In the genomic region with DNA sequence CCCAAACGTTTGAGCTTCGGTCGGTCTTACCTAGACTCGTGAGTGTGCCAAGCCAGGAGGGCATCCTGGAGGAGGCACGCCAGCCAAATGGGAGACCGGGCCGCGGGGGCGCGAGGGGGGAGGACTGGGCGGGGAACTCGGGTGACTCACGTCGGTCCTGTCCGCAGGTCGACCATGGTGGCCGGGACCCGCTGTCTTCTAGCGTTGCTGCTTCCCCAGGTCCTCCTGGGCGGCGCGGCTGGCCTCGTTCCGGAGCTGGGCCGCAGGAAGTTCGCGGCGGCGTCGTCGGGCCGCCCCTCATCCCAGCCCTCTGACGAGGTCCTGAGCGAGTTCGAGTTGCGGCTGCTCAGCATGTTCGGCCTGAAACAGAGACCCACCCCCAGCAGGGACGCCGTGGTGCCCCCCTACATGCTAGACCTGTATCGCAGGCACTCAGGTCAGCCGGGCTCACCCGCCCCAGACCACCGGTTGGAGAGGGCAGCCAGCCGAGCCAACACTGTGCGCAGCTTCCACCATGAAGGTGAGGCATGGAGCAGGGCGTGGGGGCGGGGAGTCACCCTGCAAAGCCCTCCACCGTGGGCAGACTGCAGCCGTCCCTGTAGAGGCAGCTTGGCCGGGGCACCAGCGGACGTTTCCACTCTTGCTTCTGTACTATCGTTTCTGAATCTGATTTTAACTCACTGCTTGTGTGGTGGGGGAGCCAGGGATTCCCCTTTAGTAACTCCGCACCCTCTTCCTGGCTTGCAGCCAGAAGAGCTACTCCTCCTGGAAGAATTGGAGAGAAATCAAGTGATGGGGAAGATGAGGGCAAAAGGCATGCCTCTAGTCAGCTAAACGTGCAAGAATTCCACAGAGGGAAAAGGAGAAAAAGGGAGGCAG, we compare ENCODE assay signal across 10 cellular contexts. TPM values are rescaled to one million over a fixed set of nuclear protein-coding genes. Genes with fewer than 3 reads are reported as not detected.
DNase-seq lines count a peak whose midpoint lies in the region; ATAC-seq and TF ChIP-seq lines count a peak whose summit lies in the region.
"Had no signal": no experiment of that assay in that cellular context is flagged by ENCODE, and none has a peak within 500 bp of the region (broad histone marks: within the 10 kb centered on the region; RNA-seq: fewer than 3 reads in every experiment).

No MANE protein-coding gene starts in this region.

- H3K9me3 ChIP-seq in breast epithelium = no peaks in the 10 kb centered on the region
- no peaks in the 10 kb centered on the region for H3K9me3 ChIP-seq in gastrocnemius medialis

- peaks cover 0 to 17% (median 12%) of the 10 kb centered on the region in 3 donors for H3K27me3 Mint-ChIP-seq in immature natural killer cell (ENCODE audit: low read depth in 3 of 3)

- no peak overlapping the region for H3K27ac ChIP-seq in breast epithelium
- no peak overlapping the region for H3K27ac ChIP-seq in gastrocnemius medialis

- H3K9me3 Mint-ChIP-seq in immature natural killer cell = peaks cover 0 to 2% (median 0%) of the 10 kb centered on the region in 6 donors
- H3K9me3 Mint-ChIP-seq: activated CD4-positive, alpha-beta T cell treated with anti-CD3 and anti-CD28 coated beads, Interleukin-2, amount 10 ng/mL, durations not matched to agents 24 days and 14 days had no signal

- H3K27ac Mint-ChIP-seq in immature natural killer cell = peak overlapping the region in 1 of 6 donors; percentile 53
- H3K27ac Mint-ChIP-seq: activated CD4-positive, alpha-beta T cell treated with anti-CD3 and anti-CD28 coated beads, Interleukin-2, amount 10 ng/mL, durations not matched to agents 24 days and 14 days had no signal

- H3K4me3 Mint-ChIP-seq in immature natural killer cell = peak overlapping the region; percentile 47 to 84 (median 83)

- TF ChIP-seq CTCF in breast epithelium (IDR thresholded peaks at IDR 0.05) (no peak), gastrocnemius medialis (IDR thresholded peaks at IDR 0.05 in 4 of 5, conservative IDR thresholded peaks at IDR 0.05 in 1 of 5) (no peak)

- H3K36me3 ChIP-seq in H7 (replicated peaks; ENCODE audit: control insufficient read depth, insufficient read depth, low read length) = no peaks in the 10 kb centered on the region
- no peaks in the 10 kb centered on the region for H3K36me3 ChIP-seq in breast epithelium
- no peaks in the 10 kb centered on the region for H3K36me3 ChIP-seq in gastrocnemius medialis

- intact Hi-C loops in breast epithelium (cut with DNase I; ENCODE audit: low total_unique reads) (no loop called here), gastrocnemius medialis (cut with DNase I; ENCODE audit: low total_unique reads) (loop anchor here (5.0 to 10.0 kb wide), 3 partner anchors 135 to 1085 kb away; no protein-coding TSS in a partner anchor)

- H3K27me3 ChIP-seq in H7 (ENCODE audit: control insufficient read depth, insufficient read depth, low read length) = peaks cover 47% of the 10 kb centered on the region
- H3K27me3 ChIP-seq in breast epithelium = peaks cover 0 to 18% of the 10 kb centered on the region in 2 donors
- H3K27me3 ChIP-seq in gastrocnemius medialis = peaks cover 3 to 16% (median 15%) of the 10 kb centered on the region in 3 donors

- TF ChIP-seq POLR2A in breast epithelium (IDR thresholded peaks at IDR 0.05) = no peak
- no peak for TF ChIP-seq POLR2A in gastrocnemius medialis (IDR thresholded peaks at IDR 0.05)

- H3K4me1 ChIP-seq in breast epithelium = no peaks in the 10 kb centered on the region
- H3K4me1 ChIP-seq in gastrocnemius medialis = peaks cover 0 to 15% of the 10 kb centered on the region in 2 donors

- DNase-seq in H7 = peak; percentile 74
- no peak for DNase-seq in breast epithelium (ENCODE audit: low spot score in 2 of 2)
- DNase-seq in immature natural killer cell = peak; percentile 4 to 23 (median 7)
- peak in 1 of 2 donors; percentile 14 for DNase-seq in gastrocnemius medialis
- no peak for DNase-seq in GM19240 (ENCODE audit: insufficient read length, low spot score)
- DNase-seq: activated CD4-positive, alpha-beta T cell treated with anti-CD3 and anti-CD28 coated beads, Interleukin-2, amount 10 ng/mL, durations not matched to agents 24 days and 14 days; GOT3 had no signal

- no peak for ATAC-seq in gastrocnemius medialis
- no peak for ATAC-seq in HG02763 (IDR thresholded peaks at IDR 0.05; ENCODE audit: unreplicated experiment)
- ATAC-seq in GM21390 (IDR thresholded peaks at IDR 0.05; ENCODE audit: unreplicated experiment) = no peak
- no peak for ATAC-seq in GM19455 (IDR thresholded peaks at IDR 0.05; ENCODE audit: unreplicated experiment)

- in situ Hi-C loops in gastrocnemius medialis (cut with MboI; ENCODE audit: low sequenced_read_pairs in 4 of 4) = loop anchor here in 3 of 4 donors (25.0 kb wide), 1 partner anchor 517 kb away; no protein-coding TSS in a partner anchor

- H3K4me3 ChIP-seq in H7 (ENCODE audit: insufficient read depth, low read depth, low read length) = peak overlapping the region; percentile 73
- H3K4me3 ChIP-seq in breast epithelium = peak overlapping the region; percentile 60 to 77 (median 76)
- H3K4me3 ChIP-seq in gastrocnemius medialis = peak overlapping the region; percentile 60 to 75 (median 69)

- H3K4me1 Mint-ChIP-seq in immature natural killer cell = peaks cover 10 to 18% of the 10 kb centered on the region in 2 donors
- H3K4me1 Mint-ChIP-seq: activated CD4-positive, alpha-beta T cell treated with anti-CD3 and anti-CD28 coated beads, Interleukin-2, amount 10 ng/mL, durations not matched to agents 24 days and 14 days had no signal

- H3K36me3 Mint-ChIP-seq in immature natural killer cell = peaks cover 0 to 3% (median 0%) of the 10 kb centered on the region in 3 donors

RNA-seq across cellular contexts. Expression of gene BMP2, which starts 2.7 kb away (rescaled TPM):
- 5.9 and 13.0 TPM in 2 replicates for total RNA-seq in H7 (2014; rRNA removed; shearing (Covaris generic))
- total RNA-seq in breast epithelium (10 to 100 TPM in 1 of 3 donors, 1 to 10 TPM in 2; 3.9 to 14.7 (median 5.0) TPM), gastrocnemius medialis (1 to 10 TPM; 1.6 to 4.3 (median 2.9) TPM)
- polyA plus RNA-seq in immature natural killer cell = 1 to 10 TPM in 2 of 3 donors, under 1 TPM in 1; 0.65 to 2.1 (median 1.2) TPM

Comparison
In these comparisons a context has a peak if more than half of its experiments do, and no peak if none do; other contexts are left out.
1. DNase-seq: peak in H7 (single experiment) and immature natural killer cell (3 of 3); none in breast epithelium (0 of 2) and GM19240 (single experiment).
2. Peak in every context shown above with its lines, with median percentiles within 50 percentile points of each other: H3K4me3 ChIP-seq.